8 cellular contexts compared by ENCODE assay signal in the genomic region with DNA sequence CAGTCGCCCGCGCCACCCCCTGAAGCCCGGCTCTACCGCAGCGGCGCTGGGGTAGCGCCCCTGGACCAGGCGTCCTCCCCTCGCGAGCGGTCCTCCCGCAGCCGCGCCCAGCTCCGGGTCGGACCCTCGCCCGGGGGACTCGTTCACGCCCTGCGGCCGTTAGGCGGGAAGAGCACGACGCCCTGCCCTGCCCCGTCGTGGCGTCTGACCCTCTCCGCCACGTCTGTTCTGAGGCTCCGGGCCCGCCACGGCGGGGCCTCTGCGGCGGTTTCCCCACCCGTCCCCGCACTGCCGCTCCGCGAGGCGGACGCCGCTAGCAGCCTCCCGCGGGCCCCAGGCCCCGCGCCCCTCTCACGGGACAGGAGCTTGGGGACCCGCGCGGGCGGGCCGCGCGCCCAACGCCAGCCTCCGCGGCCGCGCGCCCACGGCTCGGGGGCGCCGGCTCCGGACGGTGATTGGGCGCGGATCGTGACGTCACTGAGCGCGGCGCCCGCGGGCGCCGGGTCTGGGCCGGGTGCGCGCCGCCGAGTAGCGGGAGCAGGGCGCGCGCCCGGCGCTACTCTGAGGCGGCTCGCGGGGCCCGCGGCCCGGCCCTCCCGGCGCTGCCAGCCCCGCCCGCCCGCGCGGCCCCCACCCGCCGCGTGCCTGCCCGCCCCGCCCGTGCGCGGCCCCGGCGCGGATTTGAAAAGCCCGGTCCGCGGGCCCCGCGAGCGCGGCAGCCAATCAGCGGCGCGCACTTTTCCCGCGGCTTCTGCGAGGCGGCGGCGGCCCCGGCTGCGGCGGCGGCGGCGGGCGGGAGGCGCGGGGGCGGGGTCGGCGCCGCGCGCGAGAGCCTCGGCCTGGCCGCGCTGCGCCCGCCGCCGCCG. TPM values are rescaled to one million over a fixed set of nuclear protein-coding genes. Genes with fewer than 3 reads are reported as not detected.
DNase-seq lines count a peak whose midpoint lies in the region; ATAC-seq and TF ChIP-seq lines count a peak whose summit lies in the region.

A gene (plus strand): TSS at position 816 of the 866 bp plus-strand sequence. CDS start 29,262 bp downstream, outside the sequence.

- H3K9me3 Mint-ChIP-seq in GM23338 (no peaks in the 10 kb centered on the region), nephron (no peaks in the 10 kb centered on the region)
- no peaks in the 10 kb centered on the region for H3K9me3 Mint-ChIP-seq in activated T-helper 2 cell treated with anti-CD3 and anti-CD28 coated beads, Interferon-gamma antibody, Interleukin-2, Interleukin-4, amounts not matched to agents 10 μg/mL and 5 μg/mL and 100 μg/mL, durations not matched to agents 14 hours and 24 hours and 36 hours

- peaks cover 57% of the 10 kb centered on the region for H3K27me3 ChIP-seq in GM23338 (ENCODE audit: insufficient read depth)

- peaks cover 27% of the 10 kb centered on the region for H3K4me1 ChIP-seq in GM23338 (ENCODE audit: insufficient read depth)

- H3K4me1 Mint-ChIP-seq in GM23338 (peaks cover 24% of the 10 kb centered on the region), nephron (peaks cover 26% of the 10 kb centered on the region)
- H3K4me1 Mint-ChIP-seq in activated T-helper 2 cell treated with anti-CD3 and anti-CD28 coated beads, Interferon-gamma antibody, Interleukin-2, Interleukin-4, amounts not matched to agents 10 μg/mL and 5 μg/mL and 100 μg/mL, durations not matched to agents 14 hours and 24 hours and 36 hours (ENCODE audit: low read depth), result peaks cover 29% of the 10 kb centered on the region

- H3K36me3 Mint-ChIP-seq in GM23338 (ENCODE audit: low read depth) (peaks cover 2% of the 10 kb centered on the region; the same call in 1 of the 3 replicates), nephron (ENCODE audit: low read depth) (no peaks in the 10 kb centered on the region)
- H3K36me3 Mint-ChIP-seq in activated T-helper 2 cell treated with anti-CD3 and anti-CD28 coated beads, Interferon-gamma antibody, Interleukin-2, Interleukin-4, amounts not matched to agents 10 μg/mL and 5 μg/mL and 100 μg/mL, durations not matched to agents 14 hours and 24 hours and 36 hours (ENCODE audit: low read depth), result peaks cover 17% of the 10 kb centered on the region

- ATAC-seq in GM23338, result peak; percentile 52
- ATAC-seq in stimulated activated naive CD8-positive, alpha-beta T cell treated with anti-CD3 and anti-CD28 coated beads, Interleukin-15, Interleukin-2, amounts not matched to agents 100 U/mL and 50 U/mL, for 24 hours, result peak; percentile 76

- intact Hi-C loops in activated T-helper 2 cell treated with anti-CD3 and anti-CD28 coated beads, Interferon-gamma antibody, Interleukin-2, Interleukin-4, amounts not matched to agents 10 μg/mL and 5 μg/mL and 100 μg/mL, durations not matched to agents 14 hours and 24 hours and 36 hours (cut with micrococcal nuclease), result loop anchor here (1.0 to 5.0 kb wide), 3 partner anchors 15 to 541 kb away; a partner anchor contains a TSS

- H3K27ac ChIP-seq in GM23338 (ENCODE audit: low read depth), result peak within 1 kb of the TSS; percentile 50; the same call in 1 of the 2 replicates

- peak within 1 kb of the TSS; percentile 95 for H2AFZ ChIP-seq in GM23338

- no peak for TF ChIP-seq CTCF in GM23338 (conservative IDR thresholded peaks at IDR 0.05; ENCODE audit: low read depth in 2 of 2)
- no peak for TF ChIP-seq CTCF in fibroblast of pulmonary artery (IDR thresholded peaks at IDR 0.05; ENCODE audit: low read length, missing control alignments)
- TF ChIP-seq CTCF in nephron (IDR thresholded peaks at IDR 0.05; ENCODE audit: unreplicated experiment in 3 of 3), result no peak

- peaks cover 47% of the 10 kb centered on the region for H3K27me3 Mint-ChIP-seq in GM23338 (ENCODE audit: insufficient read depth, low read depth, poor library complexity)
- H3K27me3 Mint-ChIP-seq in activated T-helper 2 cell treated with anti-CD3 and anti-CD28 coated beads, Interferon-gamma antibody, Interleukin-2, Interleukin-4, amounts not matched to agents 10 μg/mL and 5 μg/mL and 100 μg/mL, durations not matched to agents 14 hours and 24 hours and 36 hours (ENCODE audit: low read depth), result no peaks in the 10 kb centered on the region
- peaks cover 11% of the 10 kb centered on the region for H3K27me3 Mint-ChIP-seq in nephron (ENCODE audit: low read depth)

- H3K27ac Mint-ChIP-seq in GM23338, result peak within 1 kb of the TSS; percentile 32; the same call in 1 of the 2 replicates
- peak within 1 kb of the TSS; percentile 97 for H3K27ac Mint-ChIP-seq in activated T-helper 2 cell treated with anti-CD3 and anti-CD28 coated beads, Interferon-gamma antibody, Interleukin-2, Interleukin-4, amounts not matched to agents 10 μg/mL and 5 μg/mL and 100 μg/mL, durations not matched to agents 14 hours and 24 hours and 36 hours
- H3K27ac Mint-ChIP-seq in nephron, result peak within 1 kb of the TSS; percentile 93 to 97 (median 94)

- no peaks in the 10 kb centered on the region for H3K9me2 ChIP-seq in GM23338 (ENCODE audit: insufficient read depth)

- peaks cover 39% of the 10 kb centered on the region for H3K79me2 ChIP-seq in GM23338 (replicated peaks; ENCODE audit: insufficient read depth)

- DNase-seq in EH (ENCODE audit: low read depth) (peak; percentile 89), GM23338 (ENCODE audit: low spot score) (peak; percentile 90), Kasumi-1 (lab: John Stamatoyannopoulos, UW) (peak; percentile 83 to 84), fibroblast of pulmonary artery (ENCODE audit: low read depth) (peak; percentile 85)
- DNase-seq in activated T-helper 2 cell treated with anti-CD3 and anti-CD28 coated beads, Interferon-gamma antibody, Interleukin-2, Interleukin-4, amounts not matched to agents 10 μg/mL and 5 μg/mL and 100 μg/mL, durations not matched to agents 14 hours and 24 hours and 36 hours (ENCODE audit: low spot score), result peak; percentile 86
- peak; percentile 95 for DNase-seq in stimulated activated naive CD8-positive, alpha-beta T cell treated with anti-CD3 and anti-CD28 coated beads, Interleukin-15, Interleukin-2, amounts not matched to agents 100 U/mL and 50 U/mL, for 24 hours

- H3K4me2 ChIP-seq in GM23338, result peak within 1 kb of the TSS; percentile 93

- H3K4me3 Mint-ChIP-seq in GM23338 (peak within 1 kb of the TSS; percentile 87), nephron (peak within 1 kb of the TSS; percentile 86 to 92 (median 89))
- peak within 1 kb of the TSS; percentile 99 for H3K4me3 Mint-ChIP-seq in activated T-helper 2 cell treated with anti-CD3 and anti-CD28 coated beads, Interferon-gamma antibody, Interleukin-2, Interleukin-4, amounts not matched to agents 10 μg/mL and 5 μg/mL and 100 μg/mL, durations not matched to agents 14 hours and 24 hours and 36 hours (ENCODE audit: low read depth)

- TF ChIP-seq POLR2A in Raji (IDR thresholded peaks at IDR 0.05; ENCODE audit: insufficient read depth, low read depth, low read length), result peak; percentile 83

- H3K36me3 ChIP-seq in GM23338 (ENCODE audit: insufficient read depth), result no peaks in the 10 kb centered on the region

- peaks cover 16% of the 10 kb centered on the region for H3F3A ChIP-seq in GM23338 (replicated peaks; ENCODE audit: low read depth)

- H3K4me3 ChIP-seq in GM23338 (peak within 1 kb of the TSS; percentile 89), fibroblast of pulmonary artery (replicated peaks; ENCODE audit: low read depth, low read length) (peak within 1 kb of the TSS; percentile 65)

- peaks cover 37% of the 10 kb centered on the region for H4K20me1 ChIP-seq in GM23338 (replicated peaks; ENCODE audit: insufficient read depth)

TF ChIP-seq in GM23338, 12 proteins besides CTCF, POLR2A, EP300 and RAD21 (continues in another document):
- no peak for TF ChIP-seq JUNB (IDR thresholded peaks at IDR 0.05; ENCODE audit: unreplicated experiment)

RNA-seq across cellular contexts. Expression of the gene that starts here (rescaled TPM):
- 69.6 and 84.4 TPM in 2 replicates for total RNA-seq in GM23338 (2014; rRNA removed; shearing (Covaris generic))
- 33.5 and 35.7 TPM in 2 replicates for polyA plus RNA-seq in GM23338 (2016; fragmentation: Nextera tagmentation; extraction: Ambion mirVana)
- total RNA-seq in activated T-helper 2 cell treated with anti-CD3 and anti-CD28 coated beads, Interferon-gamma antibody, Interleukin-2, Interleukin-4, amounts not matched to agents 10 μg/mL and 5 μg/mL and 100 μg/mL, durations not matched to agents 14 hours and 24 hours and 36 hours, result 208 and 214 TPM in 2 replicates

Comparison
In these comparisons a context has a peak if more than half of its experiments do, and no peak if none do; other contexts are left out.
1. Peak in every context shown above with its lines: DNase-seq, ATAC-seq, H3K4me3 ChIP-seq and H3K27ac ChIP-seq.
2. H3K27ac Mint-ChIP-seq: peak in every context shown above with its lines; median percentile 97 in activated T-helper 2 cell treated with anti-CD3 and anti-CD28 coated beads, Interferon-gamma antibody, Interleukin-2, Interleukin-4, amounts not matched to agents 10 μg/mL and 5 μg/mL and 100 μg/mL, durations not matched to agents 14 hours and 24 hours and 36 hours; 94 in nephron; 32 in GM23338.